31 cellular contexts compared by ENCODE assay signal in genomic region chr11:14242198-14242597, GRCh38.
DNase-seq lines count a peak whose midpoint lies in the region; ATAC-seq and TF ChIP-seq lines count a peak whose summit lies in the region.
"Had no signal": no experiment of that assay in that cellular context is flagged by ENCODE, and none has a peak within 500 bp of the region (broad histone marks: within the 10 kb centered on the region; RNA-seq: fewer than 3 reads in every experiment).

No MANE protein-coding gene starts in this region.

- H3K4me3 ChIP-seq in body of pancreas: no peak overlapping the region
- H3K4me3 ChIP-seq in testis: no peak overlapping the region
- H3K4me3 ChIP-seq: BLaER1 treated with 17β-estradiol and CSF1 and Interleukin-3, amounts not matched to agents 10 nM and 100 nM; cardiac muscle cell; right lobe of liver; tibial artery had no signal

- H3K27ac ChIP-seq in body of pancreas: no peak overlapping the region
- peak overlapping the region; percentile 49 for H3K27ac ChIP-seq in layer of hippocampus (ENCODE audit: low read depth, low read length)
- no peak overlapping the region for H3K27ac ChIP-seq in testis
- H3K27ac ChIP-seq: BLaER1 treated with 17β-estradiol and CSF1 and Interleukin-3, amounts not matched to agents 10 nM and 100 nM; cardiac muscle cell; right lobe of liver; tibial artery had no signal

- ATAC-seq in body of pancreas (peak; percentile 42), GM19328 (IDR thresholded peaks at IDR 0.05; ENCODE audit: unreplicated experiment) (no peak)
- ATAC-seq in activated naive CD8-positive, alpha-beta T cell treated with anti-CD3 and anti-CD28 coated beads, Interleukin-2, amount 50 U/mL, for 24 hours: no peak
- ATAC-seq: esophagus mucosa, PC-3, right lobe of liver had no signal

- no peak overlapping the region for H3K27ac Mint-ChIP-seq in activated naive CD8-positive, alpha-beta T cell treated with anti-CD3 and anti-CD28 coated beads, Interleukin-2, amount 50 U/mL, for 24 hours
- H3K27ac Mint-ChIP-seq: activated CD4-positive, alpha-beta memory T cell treated with anti-CD3 and anti-CD28 coated beads, Interleukin-2, amount 10 ng/mL, durations not matched to agents 7 days and 5 days; activated naive CD4-positive, alpha-beta T cell treated with anti-CD3 and anti-CD28 coated beads, Interleukin-2, amount 50 U/mL, for 24 hours; stimulated activated naive CD8-positive, alpha-beta T cell treated with anti-CD3 and anti-CD28 coated beads, Interleukin-15, Interleukin-2, amounts not matched to agents 100 ng/mL and 50 ng/mL, for 24 hours; T-helper 2 cell treated with Interferon-gamma antibody and Interleukin-4, amounts not matched to agents 5 μg/mL and 100 μg/mL, for 36 hours had no signal

- no peak overlapping the region for H3K4me3 Mint-ChIP-seq in activated naive CD8-positive, alpha-beta T cell treated with anti-CD3 and anti-CD28 coated beads, Interleukin-2, amount 50 U/mL, for 24 hours
- H3K4me3 Mint-ChIP-seq: activated CD4-positive, alpha-beta memory T cell treated with anti-CD3 and anti-CD28 coated beads, Interleukin-2, amount 10 ng/mL, durations not matched to agents 7 days and 5 days; activated naive CD4-positive, alpha-beta T cell treated with anti-CD3 and anti-CD28 coated beads, Interleukin-2, amount 50 U/mL, for 24 hours; dendritic cell treated with granulocyte-macrophage colony-stimulating factor and Interleukin-4, amounts not matched to agents 40 ng/mL and 50 ng/mL, for 4 days; neural crest cell; stimulated activated naive CD8-positive, alpha-beta T cell treated with anti-CD3 and anti-CD28 coated beads, Interleukin-15, Interleukin-2, amounts not matched to agents 100 ng/mL and 50 ng/mL, for 24 hours; T-helper 2 cell treated with Interferon-gamma antibody and Interleukin-4, amounts not matched to agents 5 μg/mL and 100 μg/mL, for 36 hours had no signal

- WGBS in body of pancreas, 2 donors: 33 to 38% methylated on average over 4 of the region's 4 CpGs
- WGBS in testis, 2 donors: 58 to 66% methylated on average over 4 of the region's 4 CpGs

- peaks cover 2% of the 10 kb centered on the region for H3K36me3 Mint-ChIP-seq in activated naive CD8-positive, alpha-beta T cell treated with anti-CD3 and anti-CD28 coated beads, Interleukin-2, amount 50 U/mL, for 24 hours (ENCODE audit: low read depth)

- intact Hi-C loops in body of pancreas (cut with DNase I): loop anchor here (10.0 kb wide), 1 partner anchor 467 kb away; no protein-coding TSS in a partner anchor
- intact Hi-C loops in testis (cut with DNase I; ENCODE audit: low total_unique reads): loop anchor here (10.0 kb wide), 1 partner anchor 287 kb away; no protein-coding TSS in a partner anchor

- H3K4me1 ChIP-seq in body of pancreas (no peaks in the 10 kb centered on the region), testis (no peaks in the 10 kb centered on the region)
- H3K4me1 ChIP-seq: right lobe of liver, tibial artery had no signal

- no peaks in the 10 kb centered on the region for H3K36me3 ChIP-seq in body of pancreas (replicated peaks in 1 of 2; ENCODE audit: insufficient read depth in 1 of 2, low read depth in 2 of 2)
- no peaks in the 10 kb centered on the region for H3K36me3 ChIP-seq in testis (ENCODE audit: low read depth, missing control alignments)
- H3K36me3 ChIP-seq: BLaER1 treated with 17β-estradiol and CSF1 and Interleukin-3, amounts not matched to agents 10 nM and 100 nM; cardiac muscle cell; right lobe of liver; tibial artery had no signal

- H3K9me3 ChIP-seq in body of pancreas (no peaks in the 10 kb centered on the region), testis (no peaks in the 10 kb centered on the region)
- H3K9me3 ChIP-seq: BLaER1 treated with 17β-estradiol and CSF1 and Interleukin-3, amounts not matched to agents 10 nM and 100 nM; right lobe of liver; tibial artery had no signal

- no peaks in the 10 kb centered on the region for H3K27me3 ChIP-seq in body of pancreas
- no peaks in the 10 kb centered on the region for H3K27me3 ChIP-seq in layer of hippocampus (ENCODE audit: control insufficient read depth, insufficient read depth, low read length)
- no peaks in the 10 kb centered on the region for H3K27me3 ChIP-seq in testis
- H3K27me3 ChIP-seq: BLaER1 treated with 17β-estradiol and CSF1 and Interleukin-3, amounts not matched to agents 10 nM and 100 nM; right lobe of liver had no signal

- no peaks in the 10 kb centered on the region for H3K9me3 Mint-ChIP-seq in activated naive CD8-positive, alpha-beta T cell treated with anti-CD3 and anti-CD28 coated beads, Interleukin-2, amount 50 U/mL, for 24 hours
- H3K9me3 Mint-ChIP-seq: activated CD4-positive, alpha-beta memory T cell treated with anti-CD3 and anti-CD28 coated beads, Interleukin-2, amount 10 ng/mL, durations not matched to agents 7 days and 5 days; activated naive CD4-positive, alpha-beta T cell treated with anti-CD3 and anti-CD28 coated beads, Interleukin-2, amount 50 U/mL, for 24 hours; dendritic cell treated with granulocyte-macrophage colony-stimulating factor and Interleukin-4, amounts not matched to agents 40 ng/mL and 50 ng/mL, for 4 days; stimulated activated naive CD8-positive, alpha-beta T cell treated with anti-CD3 and anti-CD28 coated beads, Interleukin-15, Interleukin-2, amounts not matched to agents 100 ng/mL and 50 ng/mL, for 24 hours; T-helper 2 cell treated with Interferon-gamma antibody and Interleukin-4, amounts not matched to agents 5 μg/mL and 100 μg/mL, for 36 hours had no signal

- H3K27me3 Mint-ChIP-seq in activated naive CD8-positive, alpha-beta T cell treated with anti-CD3 and anti-CD28 coated beads, Interleukin-2, amount 50 U/mL, for 24 hours: no peaks in the 10 kb centered on the region
- H3K27me3 Mint-ChIP-seq: activated naive CD4-positive, alpha-beta T cell treated with anti-CD3 and anti-CD28 coated beads, Interleukin-2, amount 50 U/mL, for 24 hours; stimulated activated naive CD8-positive, alpha-beta T cell treated with anti-CD3 and anti-CD28 coated beads, Interleukin-15, Interleukin-2, amounts not matched to agents 100 ng/mL and 50 ng/mL, for 24 hours had no signal

- TF ChIP-seq CTCF in body of pancreas (IDR thresholded peaks at IDR 0.05) (no peak), testis (IDR thresholded peaks at IDR 0.05) (no peak)

- H3K4me1 Mint-ChIP-seq in activated naive CD8-positive, alpha-beta T cell treated with anti-CD3 and anti-CD28 coated beads, Interleukin-2, amount 50 U/mL, for 24 hours: peaks cover 4% of the 10 kb centered on the region
- H3K4me1 Mint-ChIP-seq: activated naive CD4-positive, alpha-beta T cell treated with anti-CD3 and anti-CD28 coated beads, Interleukin-2, amount 50 U/mL, for 24 hours had no signal

- TF ChIP-seq POLR2A in body of pancreas (IDR thresholded peaks at IDR 0.05) (no peak), testis (IDR thresholded peaks at IDR 0.05) (no peak)

- DNase-seq in body of pancreas (peak in 2 of 4 donors; percentile 35 to 42), globus pallidus (ENCODE audit: low spot score) (peak; percentile 69), testis (peak; percentile 60), NCI-H2081 treated with DMSO at 0.1 percent for 48 hours (lab: John Stamatoyannopoulos, UW) (no peak)
- no peak for DNase-seq in activated naive CD8-positive, alpha-beta T cell treated with anti-CD3 and anti-CD28 coated beads, Interleukin-2, amount 50 U/mL, for 24 hours
- DNase-seq: activated CD4-positive, alpha-beta memory T cell treated with anti-CD3 and anti-CD28 coated beads, Interleukin-2, amount 10 ng/mL, durations not matched to agents 7 days and 5 days; activated CD4-positive, alpha-beta T cell treated with anti-CD3 and anti-CD28 coated beads for 1 hour; activated CD8-positive, alpha-beta memory T cell treated with anti-CD3 and anti-CD28 coated beads, Interleukin-2, amount 50 U/mL, for 4 hours; aorta; COR-L47; DMS53; Kasumi-1; mesendoderm; NCI-H1417 treated with DMSO at 0.1 percent for 48 hours; NCI-H2029 treated with DMSO at 0.1 percent for 48 hours; NCI-H524 treated with DMSO at 0.1 percent for 48 hours; PC-3; right lobe of liver; SHP77 treated with DMSO at 0.1 percent for 48 hours; stimulated activated CD8-positive, alpha-beta memory T cell treated with anti-CD3 and anti-CD28 coated beads, Interleukin-4, amount 100 ng/mL, for 48 hours; tibial artery had no signal

Comparison
In these comparisons a context has a peak if more than half of its experiments do, and no peak if none do; other contexts are left out.
1. DNase-seq: peak in globus pallidus (single experiment) and testis (single experiment); none in activated naive CD8-positive, alpha-beta T cell treated with anti-CD3 and anti-CD28 coated beads, Interleukin-2, amount 50 U/mL, for 24 hours (single experiment) and NCI-H2081 treated with DMSO at 0.1 percent for 48 hours (single experiment).